ENCODE assay signal across 37 cellular contexts in genomic region chrX:139787601-139788000, GRCh38.
"Had no signal": no experiment of that assay in that cellular context is flagged by ENCODE, and none has a peak within 500 bp of the region (broad histone marks: within the 10 kb centered on the region; RNA-seq: fewer than 3 reads in every experiment).

No MANE protein-coding gene starts in this region.

- H3K27ac Mint-ChIP-seq: activated B cell treated with CpG ODN at 0.5 μM for 24 hours; activated CD4-positive, alpha-beta memory T cell treated with anti-CD3 and anti-CD28 coated beads for 36 hours; activated CD4-positive, alpha-beta T cell treated with anti-CD3 and anti-CD28 coated beads, Interleukin-2, amount 10 ng/mL, durations not matched to agents 24 days and 14 days; activated CD8-positive, alpha-beta T cell treated with anti-CD3 and anti-CD28 coated beads for 36 hours; activated naive CD4-positive, alpha-beta T cell treated with anti-CD3 and anti-CD28 coated beads for 36 hours; activated naive CD4-positive, alpha-beta T cell treated with anti-CD3 and anti-CD28 coated beads, Interleukin-2, amount 50 U/mL, for 72 hours; activated naive CD8-positive, alpha-beta T cell treated with anti-CD3 and anti-CD28 coated beads for 36 hours; activated T-cell treated with anti-CD3 and anti-CD28 coated beads, Interleukin-2, amount 50 U/mL, for 72 hours; activated T-helper 1 cell treated with anti-CD3 and anti-CD28 coated beads, Interleukin-12 subunit alpha, Interleukin-12 subunit beta, Interleukin-2, Interleukin-4 antibody, amounts not matched to agents 30 ng/mL and 10 ng/mL and 1 ng/mL, durations not matched to agents 14 hours and 24 hours and 36 hours; activated T-helper 17 cell treated with anti-CD3 and anti-CD28 coated beads, Interleukin-2, amount 50 U/mL, for 72 hours; brain; T-helper 1 cell treated with Interleukin-12 subunit alpha and Interleukin-12 subunit beta and Interleukin-4 antibody, amounts not matched to agents 30 μg/mL and 1 μg/mL, for 36 hours; T-helper 2 cell treated with Interferon-gamma antibody and Interleukin-4, amounts not matched to agents 5 μg/mL and 100 μg/mL, for 36 hours had no signal

- H3K27me3 ChIP-seq: adrenal gland, cardiac muscle cell had no signal

- H3K9me3 Mint-ChIP-seq: activated B cell treated with CpG ODN at 0.5 μM for 24 hours; activated CD4-positive, alpha-beta memory T cell treated with anti-CD3 and anti-CD28 coated beads for 36 hours; activated CD4-positive, alpha-beta T cell treated with anti-CD3 and anti-CD28 coated beads, Interleukin-2, amount 10 ng/mL, durations not matched to agents 24 days and 14 days; activated CD8-positive, alpha-beta T cell treated with anti-CD3 and anti-CD28 coated beads for 36 hours; activated naive CD4-positive, alpha-beta T cell treated with anti-CD3 and anti-CD28 coated beads for 36 hours; activated naive CD8-positive, alpha-beta T cell treated with anti-CD3 and anti-CD28 coated beads for 36 hours; activated T-cell treated with anti-CD3 and anti-CD28 coated beads, Interleukin-2, amount 50 U/mL, for 4 hours; activated T-cell treated with anti-CD3 and anti-CD28 coated beads, Interleukin-2, amount 50 U/mL, for 72 hours; activated T-helper 1 cell treated with anti-CD3 and anti-CD28 coated beads, Interleukin-12 subunit alpha, Interleukin-12 subunit beta, Interleukin-2, Interleukin-4 antibody, amounts not matched to agents 30 ng/mL and 10 ng/mL and 1 ng/mL, durations not matched to agents 14 hours and 24 hours and 36 hours; activated T-helper 17 cell treated with anti-CD3 and anti-CD28 coated beads, Interleukin-2, amount 50 U/mL, for 72 hours; brain; central memory CD8-positive, alpha-beta T cell; T-helper 1 cell treated with Interleukin-12 subunit alpha and Interleukin-12 subunit beta and Interleukin-4 antibody, amounts not matched to agents 30 μg/mL and 1 μg/mL, for 36 hours; T-helper 2 cell treated with Interferon-gamma antibody and Interleukin-4, amounts not matched to agents 5 μg/mL and 100 μg/mL, for 36 hours had no signal

- FAIRE-seq: bronchial epithelial cell, TTC549 had no signal

- H3K4me3 ChIP-seq: adrenal gland, cardiac muscle cell had no signal

- H3K4me3 Mint-ChIP-seq: activated B cell treated with CpG ODN at 0.5 μM for 24 hours; activated CD4-positive, alpha-beta memory T cell treated with anti-CD3 and anti-CD28 coated beads for 36 hours; activated CD4-positive, alpha-beta T cell treated with anti-CD3 and anti-CD28 coated beads, Interleukin-2, amount 10 ng/mL, durations not matched to agents 24 days and 14 days; activated CD8-positive, alpha-beta T cell treated with anti-CD3 and anti-CD28 coated beads for 36 hours; activated naive CD4-positive, alpha-beta T cell treated with anti-CD3 and anti-CD28 coated beads for 36 hours; activated naive CD8-positive, alpha-beta T cell treated with anti-CD3 and anti-CD28 coated beads for 36 hours; activated T-cell treated with anti-CD3 and anti-CD28 coated beads, Interleukin-2, amount 50 U/mL, for 4 hours; activated T-cell treated with anti-CD3 and anti-CD28 coated beads, Interleukin-2, amount 50 U/mL, for 72 hours; activated T-helper 1 cell treated with anti-CD3 and anti-CD28 coated beads, Interleukin-12 subunit alpha, Interleukin-12 subunit beta, Interleukin-2, Interleukin-4 antibody, amounts not matched to agents 30 ng/mL and 10 ng/mL and 1 ng/mL, durations not matched to agents 14 hours and 24 hours and 36 hours; activated T-helper 17 cell treated with anti-CD3 and anti-CD28 coated beads, Interleukin-2, amount 50 U/mL, for 72 hours; brain; central memory CD8-positive, alpha-beta T cell; T-helper 1 cell treated with Interleukin-12 subunit alpha and Interleukin-12 subunit beta and Interleukin-4 antibody, amounts not matched to agents 30 μg/mL and 1 μg/mL, for 36 hours; T-helper 2 cell treated with Interferon-gamma antibody and Interleukin-4, amounts not matched to agents 5 μg/mL and 100 μg/mL, for 36 hours had no signal

- DNase-seq: activated B cell treated with CpG ODN at 0.5 μM for 24 hours; activated CD4-positive, alpha-beta memory T cell treated with anti-CD3 and anti-CD28 coated beads for 36 hours; activated CD4-positive, alpha-beta T cell treated with anti-CD3 and anti-CD28 coated beads for 4 hours; activated CD4-positive, alpha-beta T cell treated with anti-CD3 and anti-CD28 coated beads, Interleukin-2, amount 10 ng/mL, durations not matched to agents 24 days and 14 days; activated CD4-positive, alpha-beta T cell treated with anti-CD3 and anti-CD28 coated beads, Interleukin-2, amount 50 U/mL, for 1 hour; activated CD4-positive, alpha-beta T cell treated with anti-CD3 and anti-CD28 coated beads, Interleukin-2, amount 50 U/mL, for 4 hours; activated CD4-positive, CD25-positive, alpha-beta regulatory T cell treated with anti-CD3 and anti-CD28 coated beads, Interleukin-2, amount 50 U/mL, for 72 hours; activated CD8-positive, alpha-beta memory T cell treated with anti-CD3 and anti-CD28 coated beads, Interleukin-2, amount 50 U/mL, for 4 hours; activated CD8-positive, alpha-beta T cell treated with anti-CD3 and anti-CD28 coated beads for 36 hours; activated effector memory CD4-positive, alpha-beta T cell treated with anti-CD3 and anti-CD28 coated beads, Interleukin-2, amount 50 U/mL, for 16 hours; activated gamma-delta T cell treated with Interleukin-2 at 50 U/mL for 16 hours; activated naive CD4-positive, alpha-beta T cell; activated naive CD4-positive, alpha-beta T cell treated with anti-CD3 and anti-CD28 coated beads for 36 hours; activated naive CD4-positive, alpha-beta T cell treated with anti-CD3 and anti-CD28 coated beads, Interleukin-2, amount 50 U/mL, for 16 hours; activated naive CD8-positive, alpha-beta T cell treated with anti-CD3 and anti-CD28 coated beads for 36 hours; activated T-cell treated with anti-CD3 and anti-CD28 coated beads for 4 hours; activated T-cell treated with anti-CD3 and anti-CD28 coated beads, Interleukin-2, amount 50 U/mL, for 1 hour; activated T-cell treated with anti-CD3 and anti-CD28 coated beads, Interleukin-2, amount 50 U/mL, for 4 hours; activated T-cell treated with anti-CD3 and anti-CD28 coated beads, Interleukin-2, amount 50 U/mL, for 72 hours; adrenal gland; amniotic stem cell; aorta; caudate nucleus; cerebellar nuclear complex; T-helper 2 cell; T-helper 9 cell had no signal

- H3K27ac ChIP-seq: adrenal gland, cardiac muscle cell, VCaP had no signal

- H3K4me1 Mint-ChIP-seq: activated naive CD8-positive, alpha-beta T cell treated with anti-CD3 and anti-CD28 coated beads for 36 hours; activated T-helper 17 cell treated with anti-CD3 and anti-CD28 coated beads, Interleukin-2, amount 50 U/mL, for 72 hours; brain had no signal

- H3K4me1 ChIP-seq: adrenal gland had no signal

- H3K27me3 Mint-ChIP-seq: activated B cell treated with CpG ODN at 0.5 μM for 24 hours; activated CD4-positive, alpha-beta memory T cell treated with anti-CD3 and anti-CD28 coated beads for 36 hours; activated CD4-positive, alpha-beta T cell treated with anti-CD3 and anti-CD28 coated beads, Interleukin-2, amount 10 ng/mL, durations not matched to agents 24 days and 14 days; activated CD8-positive, alpha-beta T cell treated with anti-CD3 and anti-CD28 coated beads for 36 hours; activated naive CD8-positive, alpha-beta T cell treated with anti-CD3 and anti-CD28 coated beads for 36 hours; activated T-helper 17 cell treated with anti-CD3 and anti-CD28 coated beads, Interleukin-2, amount 50 U/mL, for 72 hours; brain; central memory CD8-positive, alpha-beta T cell had no signal

- H3K36me3 ChIP-seq: adrenal gland had no signal

- H3K9me3 ChIP-seq: adrenal gland had no signal

- ATAC-seq: activated CD8-positive, alpha-beta T cell treated with anti-CD3 and anti-CD28 coated beads for 36 hours; activated naive CD4-positive, alpha-beta T cell treated with anti-CD3 and anti-CD28 coated beads, Interleukin-2, amount 50 U/mL, for 72 hours; activated T-cell treated with anti-CD3 and anti-CD28 coated beads, Interleukin-2, amount 50 U/mL, for 4 hours; activated T-cell treated with anti-CD3 and anti-CD28 coated beads, Interleukin-2, amount 50 U/mL, for 72 hours; activated T-helper 17 cell treated with anti-CD3 and anti-CD28 coated beads, Interleukin-2, amount 50 U/mL, for 72 hours had no signal
